In genomic region chr7:35969055-35969454, GRCh38 we compare ENCODE assay signal across 26 cellular contexts.
"Had no signal": no experiment of that assay in that cellular context is flagged by ENCODE, and none has a peak within 500 bp of the region (broad histone marks: within the 10 kb centered on the region; RNA-seq: fewer than 3 reads in every experiment).

No MANE protein-coding gene starts in this region.

- H3K27me3 ChIP-seq: adrenal gland, body of pancreas, colonic mucosa, right atrium auricular region, uterus had no signal

- ATAC-seq: activated CD4-positive, alpha-beta T cell treated with anti-CD3 and anti-CD28 coated beads for 36 hours; body of pancreas; naive thymus-derived CD4-positive, alpha-beta T cell had no signal

- H3K4me3 ChIP-seq: adrenal gland, body of pancreas, colonic mucosa, left ventricle myocardium inferior, right atrium auricular region, transverse colon, uterus had no signal

- H3K36me3 ChIP-seq: adrenal gland, colonic mucosa, left ventricle myocardium inferior, right atrium auricular region, transverse colon, uterus had no signal

- H3K27ac Mint-ChIP-seq: activated B cell treated with CpG ODN at 0.5 μM for 24 hours; activated CD4-positive, alpha-beta T cell treated with anti-CD3 and anti-CD28 coated beads for 36 hours; activated naive CD8-positive, alpha-beta T cell; naive thymus-derived CD4-positive, alpha-beta T cell; T-helper 2 cell treated with Interferon-gamma antibody and Interleukin-4, amounts not matched to agents 5 μg/mL and 100 μg/mL, for 36 hours had no signal

- H3K27ac ChIP-seq: adrenal gland, body of pancreas, colonic mucosa, left ventricle myocardium inferior, right atrium auricular region, transverse colon, uterus had no signal

- DNase-seq: activated B cell treated with CpG ODN at 0.5 μM for 24 hours; activated CD4-positive, alpha-beta T cell treated with anti-CD3 and anti-CD28 coated beads for 36 hours; activated CD4-positive, alpha-beta T cell treated with anti-CD3 and anti-CD28 coated beads, Interleukin-2, amount 50 U/mL, for 48 hours; activated CD8-positive, alpha-beta memory T cell treated with anti-CD3 and anti-CD28 coated beads for 24 hours; activated effector memory CD4-positive, alpha-beta T cell treated with Interleukin-2 at 50 U/mL for 16 hours; activated naive CD4-positive, alpha-beta T cell treated with Interleukin-2 at 50 U/mL for 16 hours; adrenal gland; aorta; body of pancreas; cerebellar nuclear complex; colonic mucosa; effector CD8-positive, alpha-beta T cell; glutamatergic neuron; left ventricle myocardium inferior; mammary epithelial cell; naive thymus-derived CD4-positive, alpha-beta T cell; occipital lobe; stimulated activated CD4-positive, alpha-beta T cell treated with anti-CD3 and anti-CD28 coated beads, Interleukin-2, amount 100 ng/mL, for 48 hours; stimulated activated naive CD4-positive, alpha-beta T cell treated with Interleukin-2 at 50 U/mL for 16 hours; T-helper 1 cell; transverse colon; uterus had no signal

- H3K9me3 Mint-ChIP-seq: activated B cell treated with CpG ODN at 0.5 μM for 24 hours; naive thymus-derived CD4-positive, alpha-beta T cell; neural crest cell; T-helper 2 cell treated with Interferon-gamma antibody and Interleukin-4, amounts not matched to agents 5 μg/mL and 100 μg/mL, for 36 hours had no signal

- H3K9me3 ChIP-seq: adrenal gland, body of pancreas, colonic mucosa, left ventricle myocardium inferior, right atrium auricular region, transverse colon, uterus had no signal

- H3K4me1 Mint-ChIP-seq: neural crest cell had no signal

- H3K4me1 ChIP-seq: body of pancreas, colonic mucosa, left ventricle myocardium inferior, right atrium auricular region, uterus had no signal

- H3K4me3 Mint-ChIP-seq: activated B cell treated with CpG ODN at 0.5 μM for 24 hours; activated CD4-positive, alpha-beta T cell treated with anti-CD3 and anti-CD28 coated beads for 36 hours; activated naive CD8-positive, alpha-beta T cell; naive thymus-derived CD4-positive, alpha-beta T cell; neural crest cell; T-helper 2 cell treated with Interferon-gamma antibody and Interleukin-4, amounts not matched to agents 5 μg/mL and 100 μg/mL, for 36 hours had no signal
